Comparison of ENCODE assay signal across 8 cellular contexts in genomic region chr2:84925336-84925723, GRCh38. TPM values are rescaled to one million over a fixed set of nuclear protein-coding genes. Genes with fewer than 3 reads are reported as not detected.
A peak's percentile ranks its signal among the peaks of the same experiment; 100 is the strongest.
DNase-seq lines count a peak whose midpoint lies in the region; ATAC-seq, FAIRE-seq and TF ChIP-seq lines count a peak whose summit lies in the region.

No MANE protein-coding gene starts in this region.

- H3K36me3 Mint-ChIP-seq in T-cell = no peaks in the 10 kb centered on the region
- H3K36me3 Mint-ChIP-seq in Calu3 (ENCODE audit: insufficient read depth, unreplicated experiment) = peaks cover 16% of the 10 kb centered on the region

- POLR2A ChIA-PET in T-cell (lab: Charles Lee) = interaction anchor here (1.0 to 2.0 kb wide), 4 partner anchors 13 to 48 kb away, joined by 4 to 15 read pairs (median 6); partner anchors contain the start of gene TMSB10 (in 1 of the 2)

- H3K4me3 Mint-ChIP-seq in T-cell (peak overlapping the region; percentile 91 to 97 (median 92)), Calu3 (ENCODE audit: low read depth, unreplicated experiment) (no peak overlapping the region)

- H3K9me3 ChIP-seq in right atrium auricular region (no peaks in the 10 kb centered on the region), kidney (ENCODE audit: control insufficient read depth in 1 of 2, low read length in 2 of 2) (no peaks in the 10 kb centered on the region)

- H3K36me3 ChIP-seq in right atrium auricular region = no peaks in the 10 kb centered on the region
- no peaks in the 10 kb centered on the region for H3K36me3 ChIP-seq in kidney (ENCODE audit: control insufficient read depth in 1 of 2, insufficient read depth in 2 of 2, low read length in 2 of 2)

- H3K4me1 Mint-ChIP-seq in T-cell (peaks cover 36 to 54% (median 42%) of the 10 kb centered on the region in 3 donors), Calu3 (ENCODE audit: low read depth, unreplicated experiment) (peaks cover 39% of the 10 kb centered on the region)

- H3K27ac ChIP-seq in right atrium auricular region (peak overlapping the region; percentile 28 to 75), kidney (ENCODE audit: low read depth in 2 of 2, low read length in 2 of 2) (no peak overlapping the region)

- no peaks in the 10 kb centered on the region for H3K27me3 Mint-ChIP-seq in T-cell
- H3K27me3 Mint-ChIP-seq in Calu3 (ENCODE audit: unreplicated experiment) = no peaks in the 10 kb centered on the region

- no peaks in the 10 kb centered on the region for H3K27me3 ChIP-seq in right atrium auricular region

- ATAC-seq in left cardiac atrium = no peak
- peak; percentile 3 to 13 (median 4) for ATAC-seq in T-cell (replicated peaks in 1 of 4)
- ATAC-seq in GM21619 (IDR thresholded peaks at IDR 0.05; ENCODE audit: unreplicated experiment) = no peak
- no peak for ATAC-seq in GM18520 (IDR thresholded peaks at IDR 0.05; ENCODE audit: unreplicated experiment)

- no peaks in the 10 kb centered on the region for H3K9me3 Mint-ChIP-seq in T-cell
- no peaks in the 10 kb centered on the region for H3K9me3 Mint-ChIP-seq in Calu3 (ENCODE audit: low read depth, unreplicated experiment)

- H3K4me1 ChIP-seq in right atrium auricular region = peaks cover 0 to 21% of the 10 kb centered on the region in 2 donors
- peaks cover 1 to 11% of the 10 kb centered on the region in 2 donors for H3K4me1 ChIP-seq in kidney (ENCODE audit: control insufficient read depth in 1 of 2, insufficient read depth in 1 of 2, low read depth in 1 of 2, low read length in 2 of 2)

- DNase-seq in right atrium auricular region (ENCODE audit: low spot score) = no peak
- DNase-seq in left cardiac atrium = no peak
- no peak for DNase-seq in T-cell
- DNase-seq in kidney = peak; percentile 36
- no peak for DNase-seq in NCI-H1417 treated with DMSO at 0.1 percent for 48 hours (lab: John Stamatoyannopoulos, UW)
- no peak for DNase-seq in Calu3

- H3K9ac ChIP-seq in kidney (ENCODE audit: low read length in 2 of 2) = no peak overlapping the region

- peak overlapping the region; percentile 95 to 97 for H3K27ac Mint-ChIP-seq in T-cell
- H3K27ac Mint-ChIP-seq in Calu3 (ENCODE audit: unreplicated experiment) = no peak overlapping the region

- CTCF ChIA-PET in T-cell (lab: Charles Lee) = interaction anchor here (0.5 to 2.9 kb wide), 55 partner anchors 10 to 471 kb away, joined by 3 to 50 read pairs (median 5); partner anchors contain the start of genes TMSB10 (in 2 of the 2), SUCLG1 (in 1 of the 2) and TRABD2A (in 1 of the 2)
- CTCF ChIA-PET in Calu3 (lab: Charles Lee) = interaction anchor here (0.6 to 2.2 kb wide), 24 partner anchors 8 to 436 kb away, joined by 3 to 36 read pairs (median 4); partner anchors contain the start of genes TMSB10 and TRABD2A

- TF ChIP-seq CTCF in right atrium auricular region (IDR thresholded peaks at IDR 0.05) (no peak), kidney (IDR thresholded peaks at IDR 0.05; ENCODE audit: borderline replicate concordance, extremely low read depth, insufficient read depth) (no peak), Calu3 (IDR thresholded peaks at IDR 0.05; ENCODE audit: unreplicated experiment) (no peak)

- FAIRE-seq in kidney (lab: Jason Lieb, UNC) = no peak

- no TSS peak for BruUV-seq in Calu3 (replicated peaks; lab: Mats Ljungman, UMichigan)

- intact Hi-C loops in left cardiac atrium (cut with DNase I) = no loop called here
- intact Hi-C loops in kidney (cut with DNase I) = loop anchor here (10.0 kb wide), 1 partner anchor 359 kb away; no protein-coding TSS in a partner anchor
- intact Hi-C loops in Calu3 (cut with micrococcal nuclease; ENCODE audit: unreplicated experiment) = loop anchor here (5.0 kb wide), 1 partner anchor 428 kb away; no protein-coding TSS in a partner anchor

- H3K4me3 ChIP-seq in right atrium auricular region (no peak overlapping the region), kidney (ENCODE audit: low read length in 2 of 2) (peak overlapping the region in 1 of 2 donors; percentile 54)

RNA-seq across cellular contexts. Expression of gene TMSB10, which starts 19.9 kb away (rescaled TPM):
- 1,000 to 10,000 TPM; 1,113 to 1,769 TPM for total RNA-seq in right atrium auricular region
- 100 to 1,000 TPM; 751 to 893 TPM for total RNA-seq in left cardiac atrium
- total RNA-seq in T-cell = 1,000 to 10,000 TPM; 1,423 to 1,890 (median 1,689) TPM
- total RNA-seq in kidney = 1,610 TPM
- 2,277 TPM for polyA plus RNA-seq in kidney (ENCODE audit: insufficient read depth, low read depth, low replicate concordance)
- 1,316 and 1,437 TPM in 2 replicates for total RNA-seq in Calu3 (2022)

RNA-seq across cellular contexts. Expression of gene TRABD2A, which starts 44.4 kb away (rescaled TPM):
- total RNA-seq in right atrium auricular region (1 to 10 TPM; 1.2 to 1.7 TPM), left cardiac atrium (1 to 10 TPM in 1 of 2 donors, under 1 TPM in 1; 0.91 to 1.3 TPM), T-cell (100 to 1,000 TPM in 3 of 5 donors, 10 to 100 TPM in 2; 77.3 to 219 (median 106) TPM), kidney (3.4 TPM), Calu3 (2022) (0.68 and 1.2 TPM in 2 replicates)
- polyA plus RNA-seq in kidney (ENCODE audit: insufficient read depth, low read depth, low replicate concordance) = 2.1 TPM

RNA-seq across cellular contexts. Expression of gene KCMF1, which starts 45.6 kb away (rescaled TPM):
- total RNA-seq in right atrium auricular region (10 to 100 TPM; 53.1 to 69.5 TPM), left cardiac atrium (10 to 100 TPM; 71.2 to 81.0 TPM), T-cell (10 to 100 TPM; 56.7 to 62.5 (median 60.3) TPM), kidney (64.3 TPM), Calu3 (2022) (68.0 and 69.8 TPM in 2 replicates)
- polyA plus RNA-seq in kidney (ENCODE audit: insufficient read depth, low read depth, low replicate concordance) = 21.0 TPM

Comparison
In these comparisons a context has a peak if more than half of its experiments do, and no peak if none do; other contexts are left out.
1. H3K27ac ChIP-seq: peak in right atrium auricular region (2 of 2); none in kidney (0 of 2).
2. ATAC-seq: peak in T-cell (4 of 4); none in left cardiac atrium (0 of 2), GM21619 (single experiment) and GM18520 (single experiment).
3. RNA of gene TRABD2A, which starts 44.4 kb away (total RNA-seq): 77.3 to 219 TPM in T-cell; 3.4 TPM in kidney (single experiment), 1.2 to 1.7 TPM in right atrium auricular region, 0.91 to 1.3 TPM in left cardiac atrium and 0.68 to 1.2 TPM in Calu3; every median in the first group is over 10 times any median in the second.
4. intact Hi-C loops: an anchor here in kidney (10.0 kb wide) and Calu3 (5.0 kb wide); none called in left cardiac atrium.